In the genomic region with DNA sequence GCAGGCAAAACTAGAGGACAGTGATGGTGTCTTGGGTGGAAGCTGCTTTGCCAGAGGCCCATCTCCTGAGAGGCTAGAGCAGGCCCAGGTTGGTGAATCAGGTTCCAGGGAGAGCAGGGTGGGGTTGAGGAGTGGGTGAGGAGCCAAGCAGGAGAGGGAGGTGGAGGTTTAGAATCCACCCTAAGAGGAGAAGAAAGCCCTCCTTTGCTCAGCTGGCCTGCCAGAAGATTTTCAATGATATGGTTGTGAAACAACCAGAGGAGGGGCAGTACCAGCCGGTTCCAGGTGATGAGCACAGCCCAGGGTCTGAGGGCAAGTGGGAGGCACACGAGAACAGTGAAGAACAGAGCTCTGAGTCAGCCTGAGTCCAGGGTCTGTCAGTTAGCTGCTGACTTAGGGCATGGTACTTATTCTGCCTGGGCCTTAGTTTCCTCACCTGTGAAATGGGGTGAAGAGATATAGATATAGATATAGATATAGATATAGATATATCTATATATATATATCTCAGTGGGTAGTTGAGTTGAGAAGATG, we compare ENCODE assay signal across 16 cellular contexts. TPM values are rescaled to one million over a fixed set of nuclear protein-coding genes. Genes with fewer than 3 reads are reported as not detected.
DNase-seq lines count a peak whose midpoint lies in the region; ATAC-seq, FAIRE-seq and TF ChIP-seq lines count a peak whose summit lies in the region.
"Had no signal": no experiment of that assay in that cellular context is flagged by ENCODE, and none has a peak within 500 bp of the region (broad histone marks: within the 10 kb centered on the region; RNA-seq: fewer than 3 reads in every experiment).

No MANE protein-coding gene starts in this region.

- no peak overlapping the region for H2AFZ ChIP-seq in osteoblast (ENCODE audit: low read length)

- H3K9me3 Mint-ChIP-seq in IgD-negative memory B cell: no peaks in the 10 kb centered on the region
- H3K9me3 Mint-ChIP-seq: activated T-helper 17 cell treated with anti-CD3 and anti-CD28 coated beads, Interleukin-2, amount 50 U/mL, for 72 hours; naive thymus-derived CD8-positive, alpha-beta T cell had no signal

- TF ChIP-seq POLR2A in GM12891 (IDR thresholded peaks at IDR 0.05; ENCODE audit: low read depth, low read length): no peak

- FAIRE-seq in GM12891 (lab: Jason Lieb, UNC): no peak

- peaks cover 4% of the 10 kb centered on the region for H4K20me1 ChIP-seq in osteoblast (ENCODE audit: insufficient read depth, low read length)

- no peak overlapping the region for H3K4me2 ChIP-seq in osteoblast (ENCODE audit: insufficient read depth, low read length)

- no peaks in the 10 kb centered on the region for H3K27me3 ChIP-seq in osteoblast (ENCODE audit: insufficient read depth, low read length)
- H3K27me3 ChIP-seq: tibial artery had no signal

- peaks cover 8% of the 10 kb centered on the region for H3K4me1 ChIP-seq in osteoblast (ENCODE audit: insufficient read depth, low read length)

- H3K4me3 ChIP-seq in osteoblast (ENCODE audit: insufficient read depth, low read length): no peak overlapping the region
- H3K4me3 ChIP-seq: tibial artery had no signal

- H3K27ac Mint-ChIP-seq in IgD-negative memory B cell: peak overlapping the region in 2 of 3 donors; percentile 5 to 57
- H3K27ac Mint-ChIP-seq: activated T-helper 17 cell treated with anti-CD3 and anti-CD28 coated beads, Interleukin-2, amount 50 U/mL, for 72 hours had no signal

- DNase-seq in osteoblast (ENCODE audit: insufficient read length, low spot score, missing footprints) (peak; percentile 35), D341Med (ENCODE audit: low spot score) (no peak), NCI-H2227 (lab: John Stamatoyannopoulos, UW; ENCODE audit: unreplicated experiment) (no peak), GM12891 (ENCODE audit: insufficient read length, low spot score) (no peak)
- DNase-seq: activated CD4-positive, alpha-beta T cell treated with anti-CD3 and anti-CD28 coated beads, Interleukin-2, amount 50 U/mL, for 48 hours; DMS79; effector memory CD4-positive, alpha-beta T cell; islet precursor cell; naive thymus-derived CD8-positive, alpha-beta T cell; NCI-H524 treated with DMSO at 0.1 percent for 48 hours had no signal

- no peaks in the 10 kb centered on the region for H3K36me3 ChIP-seq in osteoblast (ENCODE audit: insufficient read depth, low read length)
- H3K36me3 ChIP-seq: tibial artery had no signal

- no peaks in the 10 kb centered on the region for H3K79me2 ChIP-seq in osteoblast (ENCODE audit: insufficient read depth, low read length)

- ATAC-seq in esophagus mucosa (peak; percentile 51), GM18909 (IDR thresholded peaks at IDR 0.05; ENCODE audit: poor library complexity, unreplicated experiment) (no peak)
- ATAC-seq: activated T-helper 17 cell treated with anti-CD3 and anti-CD28 coated beads, Interleukin-2, amount 50 U/mL, for 72 hours; naive thymus-derived CD8-positive, alpha-beta T cell had no signal

- H3K36me3 Mint-ChIP-seq in IgD-negative memory B cell: peaks cover 3% of the 10 kb centered on the region

- no peaks in the 10 kb centered on the region for H3K27me3 Mint-ChIP-seq in IgD-negative memory B cell
- H3K27me3 Mint-ChIP-seq: activated T-helper 17 cell treated with anti-CD3 and anti-CD28 coated beads, Interleukin-2, amount 50 U/mL, for 72 hours; naive thymus-derived CD8-positive, alpha-beta T cell had no signal

- H3K4me1 Mint-ChIP-seq in IgD-negative memory B cell: peaks cover 23 to 49% (median 38%) of the 10 kb centered on the region in 3 donors

- H3K27ac ChIP-seq in 22Rv1: peak overlapping the region; percentile 57
- no peak overlapping the region for H3K27ac ChIP-seq in osteoblast (ENCODE audit: low read depth, low read length)
- H3K27ac ChIP-seq: tibial artery had no signal

- TF ChIP-seq CTCF in 22Rv1 (IDR thresholded peaks at IDR 0.05) (no peak), osteoblast (IDR thresholded peaks at IDR 0.05; ENCODE audit: extremely low read depth, low read depth, low read length) (no peak)

- H3K4me3 Mint-ChIP-seq in IgD-negative memory B cell: no peak overlapping the region
- H3K4me3 Mint-ChIP-seq: activated T-helper 17 cell treated with anti-CD3 and anti-CD28 coated beads, Interleukin-2, amount 50 U/mL, for 72 hours had no signal

- no peaks in the 10 kb centered on the region for H3K9me3 ChIP-seq in osteoblast (ENCODE audit: low read depth, low read length)
- H3K9me3 ChIP-seq: tibial artery had no signal

TF ChIP-seq in GM12891, 5 proteins besides CTCF, POLR2A, EP300 and RAD21:
- TF ChIP-seq TAF1 (IDR thresholded peaks at IDR 0.05; ENCODE audit: low read depth, low read length): no peak
- no peak for TF ChIP-seq PAX5 (IDR thresholded peaks at IDR 0.05; ENCODE audit: insufficient read depth, low read length, severe bottlenecking)
- TF ChIP-seq POU2F2 (IDR thresholded peaks at IDR 0.05; ENCODE audit: low read depth, low read length): no peak
- no peak for TF ChIP-seq POLR2AphosphoS5 (IDR thresholded peaks at IDR 0.05; ENCODE audit: low read depth, low read length)
- no peak for TF ChIP-seq SPI1 (IDR thresholded peaks at IDR 0.05; ENCODE audit: low read depth, low read length)

RNA-seq across cellular contexts. Expression of a gene that starts 17.8 kb away (rescaled TPM):
- polyA plus RNA-seq in IgD-negative memory B cell: 10.9 TPM
- 8.8 TPM for total RNA-seq in esophagus mucosa
- 1.1 and 1.8 TPM in 2 replicates for total RNA-seq in osteoblast
- polyA plus RNA-seq in GM12891 (2012; ENCODE audit: low read depth, missing spikeins): 3.9 TPM
